In the genomic region with DNA sequence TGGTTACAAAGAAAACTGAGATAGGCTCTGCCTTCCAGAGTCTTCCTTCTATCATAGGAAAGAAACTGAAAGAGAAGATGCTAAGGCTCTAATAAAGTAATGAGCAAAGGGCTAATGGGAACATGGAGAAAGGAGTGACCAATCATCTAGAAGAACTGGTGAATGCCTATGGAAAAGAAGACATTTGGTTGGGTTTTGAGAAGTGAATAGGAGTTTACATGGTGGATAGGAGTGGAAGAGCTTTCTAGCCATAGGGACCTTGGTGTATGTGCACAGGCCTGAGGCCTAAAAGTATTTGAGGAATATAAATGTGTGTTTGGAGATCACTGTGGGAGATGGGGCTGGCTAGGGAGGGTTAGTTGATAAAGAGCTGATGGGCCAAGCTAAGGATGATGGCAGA, we compare ENCODE assay signal across 22 cellular contexts. TPM values are rescaled to one million over a fixed set of nuclear protein-coding genes. Genes with fewer than 3 reads are reported as not detected.
DNase-seq lines count a peak whose midpoint lies in the region; ATAC-seq, FAIRE-seq and TF ChIP-seq lines count a peak whose summit lies in the region.
"Had no signal": no experiment of that assay in that cellular context is flagged by ENCODE, and none has a peak within 500 bp of the region (broad histone marks: within the 10 kb centered on the region; RNA-seq: fewer than 3 reads in every experiment).

No MANE protein-coding gene starts in this region.

- peak overlapping the region; percentile 10 for H3K27ac Mint-ChIP-seq in activated T-helper 2 cell treated with anti-CD3 and anti-CD28 coated beads, Interferon-gamma antibody, Interleukin-2, Interleukin-4, amounts not matched to agents 10 μg/mL and 5 μg/mL and 100 μg/mL, durations not matched to agents 14 hours and 24 hours and 36 hours
- H3K27ac Mint-ChIP-seq in mesothelial cell of epicardium, result no peak overlapping the region
- H3K27ac Mint-ChIP-seq: activated CD4-positive, alpha-beta memory T cell treated with anti-CD3 and anti-CD28 coated beads for 36 hours had no signal

- H3K9ac ChIP-seq in HepG2 (ENCODE audit: insufficient read depth, low read depth, low read length), result no peak overlapping the region

- peaks cover 4% of the 10 kb centered on the region; the same call in 1 of the 2 replicates for H4K20me1 ChIP-seq in HepG2 (ENCODE audit: insufficient read depth, low read length)

- no peaks in the 10 kb centered on the region for H3K9me3 Mint-ChIP-seq in activated T-helper 2 cell treated with anti-CD3 and anti-CD28 coated beads, Interferon-gamma antibody, Interleukin-2, Interleukin-4, amounts not matched to agents 10 μg/mL and 5 μg/mL and 100 μg/mL, durations not matched to agents 14 hours and 24 hours and 36 hours
- no peaks in the 10 kb centered on the region for H3K9me3 Mint-ChIP-seq in mesothelial cell of epicardium
- H3K9me3 Mint-ChIP-seq: activated CD4-positive, alpha-beta memory T cell treated with anti-CD3 and anti-CD28 coated beads for 36 hours; activated T-cell treated with anti-CD3 and anti-CD28 coated beads, Interleukin-2, amount 50 U/mL, for 4 hours; neural crest cell had no signal

- in situ Hi-C loops in HepG2 (cut with HindIII; ENCODE audit: extremely low pct_ligation_motif_present, low pct_unique_long_range_greater_than_20kb), result no loop called here

- H3K4me3 ChIP-seq in HepG2 (replicated peaks in 1 of 3; ENCODE audit: insufficient read depth in 1 of 3, low read depth in 2 of 3, low read length in 3 of 3), result no peak overlapping the region
- no peak overlapping the region for H3K4me3 ChIP-seq in right lobe of liver
- no peak overlapping the region for H3K4me3 ChIP-seq in psoas muscle
- H3K4me3 ChIP-seq: prostate gland, suprapubic skin had no signal

- peaks cover 42% of the 10 kb centered on the region for H3K36me3 Mint-ChIP-seq in activated T-helper 2 cell treated with anti-CD3 and anti-CD28 coated beads, Interferon-gamma antibody, Interleukin-2, Interleukin-4, amounts not matched to agents 10 μg/mL and 5 μg/mL and 100 μg/mL, durations not matched to agents 14 hours and 24 hours and 36 hours (ENCODE audit: low read depth)
- H3K36me3 Mint-ChIP-seq in mesothelial cell of epicardium, result no peaks in the 10 kb centered on the region

- CTCF ChIA-PET in HepG2 (lab: Yijun Ruan, JAX; ENCODE audit: low intra/inter-chr PET ratio, low total read pairs), result no interaction called here

- no peak overlapping the region for H2AFZ ChIP-seq in HepG2 (ENCODE audit: low read length)

- no peak overlapping the region for H3K4me2 ChIP-seq in HepG2 (ENCODE audit: low read depth, low read length)

- H3K27ac ChIP-seq in HepG2 (ENCODE audit: extremely low read length, insufficient read depth, low read length) (no peak overlapping the region), right lobe of liver (peak overlapping the region in 1 of 3 donors; percentile 100), psoas muscle (peak overlapping the region; percentile 91)
- H3K27ac ChIP-seq: brain microvascular endothelial cell, suprapubic skin had no signal

- TF ChIP-seq POLR2A in HepG2 (IDR thresholded peaks at IDR 0.05; ENCODE audit: insufficient read depth in 1 of 2, low read depth in 2 of 2, low read length in 2 of 2), result no peak
- TF ChIP-seq POLR2A in right lobe of liver (IDR thresholded peaks at IDR 0.05), result no peak

- TF ChIP-seq RAD21 in HepG2 (CRISPR knock-in tag; IDR thresholded peaks at IDR 0.05), result no peak

- ATAC-seq in HepG2, result no peak
- no peak for ATAC-seq in right lobe of liver
- ATAC-seq in psoas muscle, result no peak
- ATAC-seq: activated T-cell treated with anti-CD3 and anti-CD28 coated beads, Interleukin-2, amount 50 U/mL, for 4 hours had no signal

- no peaks in the 10 kb centered on the region for H3K27me3 ChIP-seq in HepG2 (ENCODE audit: control insufficient read depth in 1 of 2, insufficient read depth in 2 of 2, low read length in 2 of 2)
- H3K27me3 ChIP-seq in right lobe of liver, result no peaks in the 10 kb centered on the region
- H3K27me3 ChIP-seq in psoas muscle (ENCODE audit: insufficient read depth in 3 of 3, low read length in 2 of 3), result no peaks in the 10 kb centered on the region
- H3K27me3 ChIP-seq: brain microvascular endothelial cell, suprapubic skin had no signal

- no peak overlapping the region for H3K4me3 Mint-ChIP-seq in activated T-helper 2 cell treated with anti-CD3 and anti-CD28 coated beads, Interferon-gamma antibody, Interleukin-2, Interleukin-4, amounts not matched to agents 10 μg/mL and 5 μg/mL and 100 μg/mL, durations not matched to agents 14 hours and 24 hours and 36 hours (ENCODE audit: low read depth)
- no peak overlapping the region for H3K4me3 Mint-ChIP-seq in mesothelial cell of epicardium
- H3K4me3 Mint-ChIP-seq: activated CD4-positive, alpha-beta memory T cell treated with anti-CD3 and anti-CD28 coated beads for 36 hours; activated T-cell treated with anti-CD3 and anti-CD28 coated beads, Interleukin-2, amount 50 U/mL, for 4 hours; neural crest cell had no signal

- H3K4me1 Mint-ChIP-seq in activated T-helper 2 cell treated with anti-CD3 and anti-CD28 coated beads, Interferon-gamma antibody, Interleukin-2, Interleukin-4, amounts not matched to agents 10 μg/mL and 5 μg/mL and 100 μg/mL, durations not matched to agents 14 hours and 24 hours and 36 hours (ENCODE audit: low read depth), result peaks cover 69% of the 10 kb centered on the region
- peaks cover 32% of the 10 kb centered on the region for H3K4me1 Mint-ChIP-seq in mesothelial cell of epicardium

- H3K36me3 ChIP-seq in HepG2 (replicated peaks in 1 of 2; ENCODE audit: control insufficient read depth in 1 of 2, insufficient read depth in 2 of 2, low read length in 2 of 2), result peaks cover 0 to 3% of the 10 kb centered on the region in 2 experiments; a peak in 3 of 5 replicates
- no peaks in the 10 kb centered on the region for H3K36me3 ChIP-seq in right lobe of liver
- H3K36me3 ChIP-seq in psoas muscle (ENCODE audit: insufficient read depth in 1 of 2, low read depth in 1 of 2), result no peaks in the 10 kb centered on the region
- H3K36me3 ChIP-seq: prostate gland, suprapubic skin had no signal

- intact Hi-C loops in HepG2 (cut with micrococcal nuclease; ENCODE audit: unreplicated experiment) (no loop called here), right lobe of liver (cut with DNase I) (no loop called here), psoas muscle (cut with DNase I) (no loop called here)
- intact Hi-C loops in activated T-helper 2 cell treated with anti-CD3 and anti-CD28 coated beads, Interferon-gamma antibody, Interleukin-2, Interleukin-4, amounts not matched to agents 10 μg/mL and 5 μg/mL and 100 μg/mL, durations not matched to agents 14 hours and 24 hours and 36 hours (cut with micrococcal nuclease), result loop anchor here (5.0 kb wide), 1 partner anchor 42 kb away; no protein-coding TSS in a partner anchor

- H3K27me3 Mint-ChIP-seq in activated T-helper 2 cell treated with anti-CD3 and anti-CD28 coated beads, Interferon-gamma antibody, Interleukin-2, Interleukin-4, amounts not matched to agents 10 μg/mL and 5 μg/mL and 100 μg/mL, durations not matched to agents 14 hours and 24 hours and 36 hours (ENCODE audit: low read depth), result no peaks in the 10 kb centered on the region
- H3K27me3 Mint-ChIP-seq in mesothelial cell of epicardium (ENCODE audit: low read depth), result no peaks in the 10 kb centered on the region
- H3K27me3 Mint-ChIP-seq: activated CD4-positive, alpha-beta memory T cell treated with anti-CD3 and anti-CD28 coated beads for 36 hours had no signal

- H3K4me1 ChIP-seq in HepG2 (ENCODE audit: insufficient read depth, low read length) (peaks cover 100% of the 10 kb centered on the region), right lobe of liver (peaks cover 0 to 91% (median 33%) of the 10 kb centered on the region in 4 donors), psoas muscle (peaks cover 52% of the 10 kb centered on the region)

- peak; percentile 32 for FAIRE-seq in HepG2 (lab: Jason Lieb, UNC)
- FAIRE-seq: D721Med, endothelial cell of umbilical vein, kidney had no signal

- no peak for TF ChIP-seq CTCF in HepG2 (CRISPR knock-in tag; IDR thresholded peaks at IDR 0.05)
- TF ChIP-seq CTCF in right lobe of liver (IDR thresholded peaks at IDR 0.05), result no peak
- TF ChIP-seq CTCF in psoas muscle (IDR thresholded peaks at IDR 0.05), result no peak
- no peak for TF ChIP-seq CTCF in mesothelial cell of epicardium (IDR thresholded peaks at IDR 0.05; ENCODE audit: unreplicated experiment)

- no TSS peak for BruUV-seq in HepG2 (replicated peaks; lab: Mats Ljungman, UMichigan)

- TF ChIP-seq EP300 in HepG2 (IDR thresholded peaks at IDR 0.05; ENCODE audit: low read depth in 2 of 2, low read length in 2 of 2) (no peak), HepG2 (CRISPR knock-in tag; IDR thresholded peaks at IDR 0.05; ENCODE audit: borderline replicate concordance) (no peak)

- H3K79me2 ChIP-seq in HepG2 (ENCODE audit: insufficient read depth, low read length), result peaks cover 95% of the 10 kb centered on the region

- H3K9me3 ChIP-seq in HepG2 (ENCODE audit: low read length) (no peaks in the 10 kb centered on the region), right lobe of liver (no peaks in the 10 kb centered on the region), psoas muscle (no peaks in the 10 kb centered on the region)
- H3K9me3 ChIP-seq: prostate gland, suprapubic skin had no signal

- POLR2A ChIA-PET in HepG2 (lab: Yijun Ruan, JAX), result interaction anchor here (1.0 kb wide), 1 partner anchor 10 kb away, joined by 3 read pairs; no protein-coding TSS in a partner anchor

- DNase-seq in HepG2 (ENCODE audit: low spot score) (no peak), right lobe of liver (no peak), psoas muscle (no peak), kidney tubule cell (ENCODE audit: low spot score) (no peak), HUDEP-2 (lab: John Stamatoyannopoulos, UW; ENCODE audit: unreplicated experiment in 76 of 76) (no peak), mesothelial cell of epicardium (ENCODE audit: low spot score in 2 of 2, unreplicated experiment in 2 of 2) (no peak)
- DNase-seq in activated T-helper 2 cell treated with anti-CD3 and anti-CD28 coated beads, Interferon-gamma antibody, Interleukin-2, Interleukin-4, amounts not matched to agents 10 μg/mL and 5 μg/mL and 100 μg/mL, durations not matched to agents 14 hours and 24 hours and 36 hours (ENCODE audit: low spot score), result no peak
- DNase-seq: activated CD4-positive, alpha-beta memory T cell treated with anti-CD3 and anti-CD28 coated beads for 36 hours; activated T-cell treated with anti-CD3 and anti-CD28 coated beads, Interleukin-2, amount 50 U/mL, for 4 hours; brain microvascular endothelial cell; Kasumi-1; kidney; NCI-H1092 treated with DMSO at 0.1 percent for 48 hours; NCI-H526 treated with DMSO at 0.1 percent for 48 hours; stimulated activated CD4-positive, alpha-beta T cell treated with anti-CD3 and anti-CD28 coated beads, Interleukin-12 subunit alpha, Interleukin-12 subunit beta, amount 100 ng/mL, for 4 hours; stimulated activated CD8-positive, alpha-beta memory T cell treated with anti-CD3 and anti-CD28 coated beads, Interleukin-4, amount 100 ng/mL, for 48 hours; T-helper 1 cell had no signal

RNA-seq across cellular contexts. Expression of a gene that starts 6.8 kb away (rescaled TPM):
- total RNA-seq in HepG2 (2016; rRNA removed; fragmentation: Illumina TruSeq; extraction: Trizol), result 29.9 and 41.6 TPM in 2 replicates
- 20.1 and 20.2 TPM in 2 replicates for total RNA-seq in HepG2 (2016; cell fraction: cytosol; rRNA removed; fragmentation: Illumina TruSeq; extraction: Trizol; ENCODE audit: low read depth)
- total RNA-seq in HepG2 (2016; cell fraction: insoluble cytoplasmic fraction; rRNA removed; fragmentation: Illumina TruSeq; extraction: Trizol), result 30.3 and 35.3 TPM in 2 replicates
- total RNA-seq in HepG2 (2016; cell fraction: membrane; rRNA removed; fragmentation: Illumina TruSeq; extraction: Trizol), result 13.3 and 13.4 TPM in 2 replicates
- 76.6 and 77.0 TPM in 2 replicates for total RNA-seq in HepG2 (2016; cell fraction: nucleus; rRNA removed; fragmentation: Illumina TruSeq; extraction: Trizol)
- 16.7 and 19.2 TPM in 2 replicates for polyA plus RNA-seq in HepG2 (2011; rRNA removed)
- polyA plus RNA-seq in HepG2 (2011; cell fraction: cytosol; rRNA removed), result 7.7 and 13.4 TPM in 2 replicates
- polyA plus RNA-seq in HepG2 (2011; cell fraction: nucleus; rRNA removed), result 34.6 and 62.8 TPM in 2 replicates
- 12.1 and 15.6 TPM in 2 replicates for polyA plus RNA-seq in HepG2 (2012)
- 1.5 TPM in 2 replicates for polyA plus RNA-seq in HepG2 (2016; cell fraction: cytosol; fragmentation: Illumina TruSeq; extraction: Trizol; ENCODE audit: low read depth)
- 13.0 and 13.3 TPM in 2 replicates for polyA plus RNA-seq in HepG2 (2016; cell fraction: insoluble cytoplasmic fraction; fragmentation: Illumina TruSeq; extraction: Trizol; ENCODE audit: low read depth)
- 2.0 and 2.4 TPM in 2 replicates for polyA plus RNA-seq in HepG2 (2016; cell fraction: membrane; fragmentation: Illumina TruSeq; extraction: Trizol; ENCODE audit: low read depth)
- polyA plus RNA-seq in HepG2 (2016; cell fraction: nucleus; fragmentation: Illumina TruSeq; extraction: Trizol; ENCODE audit: insufficient read depth, low read depth), result 12.5 and 14.2 TPM in 2 replicates
- polyA minus RNA-seq in HepG2 (2011; rRNA and poly(A)+ RNA removed; ENCODE audit: low replicate concordance), result 288 and 335 TPM in 2 replicates
- 45.9 and 54.2 TPM in 2 replicates for polyA minus RNA-seq in HepG2 (2011; cell fraction: cytosol; rRNA and poly(A)+ RNA removed)
- polyA minus RNA-seq in HepG2 (2011; cell fraction: nucleus; rRNA and poly(A)+ RNA removed), result 159 and 195 TPM in 2 replicates
- 10 to 100 TPM; 41.5 to 90.5 (median 69.5) TPM for total RNA-seq in right lobe of liver
- 54.5 and 59.0 TPM in 2 replicates for total RNA-seq in activated T-helper 2 cell treated with anti-CD3 and anti-CD28 coated beads, Interferon-gamma antibody, Interleukin-2, Interleukin-4, amounts not matched to agents 10 μg/mL and 5 μg/mL and 100 μg/mL, durations not matched to agents 14 hours and 24 hours and 36 hours
- total RNA-seq in psoas muscle, result 10 to 100 TPM; 42.8 to 80.3 (median 58.3) TPM
- 1 to 10 TPM; 2.6 to 8.7 (median 3.1) TPM for polyA plus RNA-seq in psoas muscle
- 124 to 132 TPM (median 131 TPM) in 3 replicates for total RNA-seq in mesothelial cell of epicardium
